In the genomic region with DNA sequence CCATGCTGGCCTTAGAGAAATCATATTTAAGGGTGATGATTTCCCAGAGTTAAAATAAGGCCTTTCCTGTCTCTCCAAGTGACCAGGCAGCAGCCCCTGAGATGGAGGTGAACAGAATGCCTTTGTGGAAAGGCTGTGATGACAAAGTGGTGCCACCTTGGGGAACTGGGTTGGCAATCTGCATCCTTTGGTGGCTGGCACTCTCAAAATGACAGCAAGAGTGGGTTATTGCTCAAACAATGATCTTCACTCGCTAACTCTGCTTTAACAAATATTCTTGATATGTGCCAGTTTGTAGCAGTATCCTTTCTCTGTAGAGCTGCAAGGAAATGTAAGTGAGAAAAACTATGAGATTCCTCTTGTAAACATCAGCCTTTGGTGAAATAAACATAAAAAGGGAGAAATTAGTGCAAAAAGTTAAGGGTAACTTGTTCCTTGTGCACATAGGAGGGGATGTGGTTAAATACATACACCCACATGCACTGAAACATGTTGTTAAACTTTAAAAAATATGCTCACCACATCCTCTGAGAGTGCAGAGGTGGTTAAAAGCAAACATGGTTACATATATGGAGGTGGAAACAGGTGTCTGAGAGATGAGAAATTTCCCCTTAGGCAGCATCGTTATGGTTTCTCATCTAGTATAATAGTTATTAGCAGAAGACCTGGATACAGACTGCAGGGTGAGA, we compare ENCODE assay signal across 17 cellular contexts.
DNase-seq lines count a peak whose midpoint lies in the region; ATAC-seq and TF ChIP-seq lines count a peak whose summit lies in the region.
"Had no signal": no experiment of that assay in that cellular context is flagged by ENCODE, and none has a peak within 500 bp of the region (broad histone marks: within the 10 kb centered on the region; RNA-seq: fewer than 3 reads in every experiment).

No MANE protein-coding gene starts in this region.

- no peak overlapping the region for H3K27ac ChIP-seq in caudate nucleus (ENCODE audit: low read depth, low read length)
- H3K27ac ChIP-seq: ascending aorta, gastroesophageal sphincter, VCaP had no signal

- no peak overlapping the region for H3K4me3 Mint-ChIP-seq in osteocyte (ENCODE audit: unreplicated experiment)
- H3K4me3 Mint-ChIP-seq: activated T-cell treated with anti-CD3 and anti-CD28 coated beads, Interleukin-2, amount 50 U/mL, for 4 hours; natural killer cell had no signal

- DNase-seq in caudate nucleus (lab: John Stamatoyannopoulos, UW) (no peak), Right ventricle myocardium inferior (ENCODE audit: missing footprints) (no peak), osteocyte (ENCODE audit: extremely low spot score, unreplicated experiment) (no peak), superior temporal gyrus (ENCODE audit: extremely low spot score) (no peak)
- DNase-seq: activated T-cell treated with anti-CD3 and anti-CD28 coated beads, Interleukin-2, amount 50 U/mL, for 4 hours; effector CD4-positive, alpha-beta T cell; natural killer cell; NCI-H1436; NCI-H526 treated with DMSO at 0.1 percent for 48 hours; SHP77 treated with DMSO at 0.1 percent for 48 hours had no signal

- H3K4me1 Mint-ChIP-seq in osteocyte (ENCODE audit: unreplicated experiment): no peaks in the 10 kb centered on the region
- H3K4me1 Mint-ChIP-seq: natural killer cell had no signal

- H3K27ac Mint-ChIP-seq in osteocyte (ENCODE audit: unreplicated experiment): no peak overlapping the region
- H3K27ac Mint-ChIP-seq: natural killer cell had no signal

- H3K9me3 Mint-ChIP-seq in osteocyte (ENCODE audit: unreplicated experiment): no peaks in the 10 kb centered on the region

- peak; percentile 84 for ATAC-seq in GM18511 (IDR thresholded peaks at IDR 0.05; ENCODE audit: unreplicated experiment)
- peak; percentile 96 for ATAC-seq in GM19463 (IDR thresholded peaks at IDR 0.05; ENCODE audit: unreplicated experiment)
- ATAC-seq in HG02884 (IDR thresholded peaks at IDR 0.05; ENCODE audit: unreplicated experiment): peak; percentile 81
- peak; percentile 94 for ATAC-seq in HG03521 (IDR thresholded peaks at IDR 0.05; ENCODE audit: unreplicated experiment)
- ATAC-seq in Right ventricle myocardium inferior: no peak
- ATAC-seq: activated T-cell treated with anti-CD3 and anti-CD28 coated beads, Interleukin-2, amount 50 U/mL, for 4 hours; gastroesophageal sphincter; natural killer cell had no signal

- intact Hi-C loops in Right ventricle myocardium inferior (cut with DNase I): no loop called here

- TF ChIP-seq CTCF in osteocyte (IDR thresholded peaks at IDR 0.05): no peak

- H3K36me3 Mint-ChIP-seq in osteocyte (ENCODE audit: unreplicated experiment): no peaks in the 10 kb centered on the region
- H3K36me3 Mint-ChIP-seq: natural killer cell had no signal

- peaks cover 2% of the 10 kb centered on the region for H3K27me3 Mint-ChIP-seq in osteocyte (ENCODE audit: unreplicated experiment)
